Comparison of ENCODE assay signal across 8 cellular contexts in the genomic region with DNA sequence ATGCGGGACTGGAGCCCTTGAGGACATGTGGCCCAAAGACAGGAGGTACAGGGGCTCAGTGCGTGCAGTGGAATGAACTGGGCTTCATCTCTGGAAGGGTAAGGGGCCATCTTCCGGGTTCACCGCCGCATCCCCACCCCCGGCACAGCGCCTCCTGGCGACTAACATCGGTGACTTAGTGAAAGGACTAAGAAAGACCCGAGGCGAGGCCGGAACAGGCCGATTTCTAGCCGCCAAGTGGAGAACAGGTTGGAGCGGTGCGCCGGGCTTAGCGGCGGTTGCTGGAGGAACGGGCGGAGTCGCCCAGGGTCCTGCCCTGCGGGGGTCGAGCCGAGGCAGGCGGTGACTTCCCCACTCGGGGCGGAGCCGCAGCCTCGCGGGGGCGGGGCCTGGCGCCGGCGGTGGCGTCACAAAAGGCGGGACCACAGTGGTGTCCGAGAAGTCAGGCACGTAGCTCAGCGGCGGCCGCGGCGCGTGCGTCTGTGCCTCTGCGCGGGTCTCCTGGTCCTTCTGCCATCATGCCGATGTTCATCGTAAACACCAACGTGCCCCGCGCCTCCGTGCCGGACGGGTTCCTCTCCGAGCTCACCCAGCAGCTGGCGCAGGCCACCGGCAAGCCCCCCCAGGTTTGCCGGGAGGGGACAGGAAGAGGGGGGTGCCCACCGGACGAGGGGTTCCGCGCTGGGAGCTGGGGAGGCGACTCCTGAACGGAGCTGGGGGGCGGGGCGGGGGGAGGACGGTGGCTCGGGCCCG. TPM values are rescaled to one million over a fixed set of nuclear protein-coding genes. Genes with fewer than 3 reads are reported as not detected.
A peak's percentile ranks its signal among the peaks of the same experiment; 100 is the strongest.
DNase-seq lines count a peak whose midpoint lies in the region; ATAC-seq, FAIRE-seq and TF ChIP-seq lines count a peak whose summit lies in the region.

Gene MIF, plus strand, starts transcription at position 427 of the 753 bp plus-strand sequence. Its CDS starts 92 bp downstream, at position 519.

- whole genome bisulfite sequencing in esophagus squamous epithelium, 2 donors, result 1% methylated on average over 27 of the region's 71 CpGs; no CpG with 5 or more reads in 1 of the 2 donors

- H4K20me1 ChIP-seq in DOHH2 (ENCODE audit: control insufficient read depth, insufficient read depth, low read depth, low read length), result peaks cover 16% of the 10 kb centered on the region

- peak; percentile 85 for DNase-seq in RCC 7860 (ENCODE audit: low spot score)
- DNase-seq in activated T-cell treated with anti-CD3 and anti-CD28 coated beads, Interleukin-2, amount 50 U/mL, for 72 hours, result peak; percentile 97 to 100
- DNase-seq in esophagus squamous epithelium (lab: John Stamatoyannopoulos, UW), result peak; percentile 71
- DNase-seq in myocyte (ENCODE audit: low read depth), result peak; percentile 93
- peak; percentile 92 to 98 for DNase-seq in stimulated activated CD8-positive, alpha-beta memory T cell treated with anti-CD3 and anti-CD28 coated beads, Interleukin-7, amount 100 ng/mL, for 48 hours (ENCODE audit: extremely low read depth in 1 of 2, low read depth in 1 of 2)

- H3K79me2 ChIP-seq in DOHH2 (ENCODE audit: control insufficient read depth, low read length), result peaks cover 28% of the 10 kb centered on the region

- peak within 1 kb of the TSS; percentile 80 for H3K27ac ChIP-seq in DOHH2 (ENCODE audit: low read depth, low read length)
- H3K27ac ChIP-seq in KOPT-K1 (ENCODE audit: low read depth, low read length, poor library complexity, severe bottlenecking), result peak within 1 kb of the TSS; percentile 81
- peak within 1 kb of the TSS; percentile 97 to 99 (median 98) for H3K27ac ChIP-seq in esophagus squamous epithelium

- H3K36me3 ChIP-seq in DOHH2 (ENCODE audit: control insufficient read depth, low read length) (peaks cover 41% of the 10 kb centered on the region), KOPT-K1 (ENCODE audit: insufficient read depth, low read length) (peaks cover 36% of the 10 kb centered on the region), esophagus squamous epithelium (peaks cover 17 to 30% (median 19%) of the 10 kb centered on the region in 3 donors)

- no peaks in the 10 kb centered on the region for H3K9me3 ChIP-seq in DOHH2 (ENCODE audit: control insufficient read depth, insufficient read depth, low read length)
- no peaks in the 10 kb centered on the region for H3K9me3 ChIP-seq in KOPT-K1 (ENCODE audit: insufficient read depth, low read length, poor library complexity, severe bottlenecking)
- no peaks in the 10 kb centered on the region for H3K9me3 ChIP-seq in esophagus squamous epithelium

- peak within 1 kb of the TSS; percentile 94 for H3K27ac Mint-ChIP-seq in activated T-cell treated with anti-CD3 and anti-CD28 coated beads, Interleukin-2, amount 50 U/mL, for 72 hours

- H3K27me3 Mint-ChIP-seq in activated T-cell treated with anti-CD3 and anti-CD28 coated beads, Interleukin-2, amount 50 U/mL, for 72 hours (ENCODE audit: low read depth), result no peaks in the 10 kb centered on the region

- H3K4me1 ChIP-seq in DOHH2 (ENCODE audit: control insufficient read depth, low read length) (peaks cover 26% of the 10 kb centered on the region), esophagus squamous epithelium (peaks cover 17 to 60% (median 24%) of the 10 kb centered on the region in 3 donors)

- peaks cover 24% of the 10 kb centered on the region for H3F3A ChIP-seq in DOHH2 (ENCODE audit: control insufficient read depth, insufficient read depth)

- FAIRE-seq in RCC 7860 (lab: Jason Lieb, UNC), result no peak

- peaks cover 4 to 14% of the 10 kb centered on the region in 2 donors for H3K36me3 Mint-ChIP-seq in activated T-cell treated with anti-CD3 and anti-CD28 coated beads, Interleukin-2, amount 50 U/mL, for 72 hours (ENCODE audit: insufficient read depth in 2 of 2)

- peak; percentile 73 for ATAC-seq in GM21786 (IDR thresholded peaks at IDR 0.05; ENCODE audit: unreplicated experiment)
- ATAC-seq in activated T-cell treated with anti-CD3 and anti-CD28 coated beads, Interleukin-2, amount 50 U/mL, for 72 hours (replicated peaks in 1 of 2), result peak; percentile 86 to 88

- H3K9me3 Mint-ChIP-seq in activated T-cell treated with anti-CD3 and anti-CD28 coated beads, Interleukin-2, amount 50 U/mL, for 72 hours, result no peaks in the 10 kb centered on the region

- peak within 1 kb of the TSS; percentile 82 for H3K4me3 ChIP-seq in DOHH2 (ENCODE audit: low read length)
- peak within 1 kb of the TSS; percentile 73 to 94 (median 86) for H3K4me3 ChIP-seq in esophagus squamous epithelium

- TF ChIP-seq CTCF in DOHH2 (IDR thresholded peaks at IDR 0.05; ENCODE audit: low read depth, low read length, poor library complexity, severe bottlenecking), result peak; percentile 89
- peak; percentile 76 to 93 (median 85) for TF ChIP-seq CTCF in esophagus squamous epithelium (IDR thresholded peaks at IDR 0.05)

- no peaks in the 10 kb centered on the region for H3K9me2 ChIP-seq in DOHH2 (replicated peaks; ENCODE audit: control insufficient read depth, low read length)

- H3K4me3 Mint-ChIP-seq in activated T-cell treated with anti-CD3 and anti-CD28 coated beads, Interleukin-2, amount 50 U/mL, for 72 hours, result peak within 1 kb of the TSS; percentile 95 to 99

- H3K4me2 ChIP-seq in DOHH2 (ENCODE audit: low read length), result peak within 1 kb of the TSS; percentile 88

- H3K27me3 ChIP-seq in DOHH2 (ENCODE audit: control insufficient read depth, low read length), result no peaks in the 10 kb centered on the region
- H3K27me3 ChIP-seq in esophagus squamous epithelium, result no peaks in the 10 kb centered on the region

- intact Hi-C loops in esophagus squamous epithelium (cut with DNase I), result no loop called here

- H3K4me1 Mint-ChIP-seq in activated T-cell treated with anti-CD3 and anti-CD28 coated beads, Interleukin-2, amount 50 U/mL, for 72 hours (ENCODE audit: low read depth), result peaks cover 38% of the 10 kb centered on the region

- peak in 3 of 4 donors; percentile 76 to 94 (median 88) for TF ChIP-seq POLR2A in esophagus squamous epithelium (IDR thresholded peaks at IDR 0.05)

RNA-seq across cellular contexts. Expression of gene MIF, which starts in this region (rescaled TPM):
- total RNA-seq in activated T-cell treated with anti-CD3 and anti-CD28 coated beads, Interleukin-2, amount 50 U/mL, for 72 hours, result 100 to 1,000 TPM; 350 to 469 TPM
- 100 to 1,000 TPM; 410 to 807 (median 448) TPM for total RNA-seq in esophagus squamous epithelium
- 374 and 603 TPM in 2 replicates for total RNA-seq in myocyte
- 1,227 TPM for polyA plus RNA-seq in myocyte (2012)

Comparison
In these comparisons a context has a peak if more than half of its experiments do, and no peak if none do; other contexts are left out.
1. Peak in every context shown above with its lines: DNase-seq, ATAC-seq, H3K4me3 ChIP-seq and H3K27ac ChIP-seq.